ENCODE assay signal across 28 cellular contexts in genomic region chr2:128630974-128631697, GRCh38.
DNase-seq lines count a peak whose midpoint lies in the region; ATAC-seq and TF ChIP-seq lines count a peak whose summit lies in the region.
"Had no signal": no experiment of that assay in that cellular context is flagged by ENCODE, and none has a peak within 500 bp of the region (broad histone marks: within the 10 kb centered on the region; RNA-seq: fewer than 3 reads in every experiment).

No MANE protein-coding gene starts in this region.

- H3K18ac ChIP-seq in neuronal stem cell (ENCODE audit: low read length) = peak overlapping the region; percentile 77

- peak overlapping the region; percentile 21 for H3K23ac ChIP-seq in neuronal stem cell (ENCODE audit: low read depth, low read length, poor library complexity)

- H3K4me3 ChIP-seq in coronary artery = no peak overlapping the region
- H3K4me3 ChIP-seq in neuronal stem cell (ENCODE audit: low read length in 2 of 2) = no peak overlapping the region
- H3K4me3 ChIP-seq in aorta (ENCODE audit: low read length in 2 of 2) = no peak overlapping the region
- H3K4me3 ChIP-seq in OCI-LY7 (ENCODE audit: low read depth, low read length, poor library complexity, severe bottlenecking) = no peak overlapping the region
- H3K4me3 ChIP-seq: A549, breast epithelium, esophagus muscularis mucosa, MG63, mucosa of descending colon, SK-N-MC, transverse colon had no signal

- H3K4me1 ChIP-seq in neuronal stem cell (ENCODE audit: control insufficient read depth in 2 of 2, insufficient read depth in 1 of 2, low read depth in 1 of 2, low read length in 2 of 2) (peaks cover 25 to 33% of the 10 kb centered on the region in 2 donors), aorta (ENCODE audit: control insufficient read depth in 1 of 2, insufficient read depth in 2 of 2, low read length in 2 of 2) (no peaks in the 10 kb centered on the region), OCI-LY7 (ENCODE audit: insufficient read depth, low read length, poor library complexity, severe bottlenecking) (no peaks in the 10 kb centered on the region)
- H3K4me1 ChIP-seq: A549, breast epithelium, esophagus muscularis mucosa, transverse colon had no signal

- peak overlapping the region; percentile 95 for H2BK15ac ChIP-seq in neuronal stem cell (ENCODE audit: low read length)

- ATAC-seq in activated naive CD8-positive, alpha-beta T cell treated with anti-CD3 and anti-CD28 coated beads, Interleukin-2, amount 10 ng/mL, durations not matched to agents 7 days and 5 days (ENCODE audit: low read depth) = peak; percentile 26
- no peak for ATAC-seq in aorta (ENCODE audit: low FRiP score)
- ATAC-seq in HG02571 (IDR thresholded peaks at IDR 0.05; ENCODE audit: unreplicated experiment) = no peak
- ATAC-seq: activated CD8-positive, alpha-beta T cell treated with anti-CD3 and anti-CD28 coated beads for 36 hours; activated naive CD8-positive, alpha-beta T cell treated with anti-CD3 and anti-CD28 coated beads, Interleukin-2, amount 50 U/mL, for 24 hours; HCT116; mucosa of descending colon; stimulated activated naive B cell treated with anti-CD40 and anti-IgM and Interleukin-4, amounts not matched to agents 10 μg/mL and 1 μg/mL and 100 μg/mL, for 72 hours had no signal

- no peak overlapping the region for H2BK120ac ChIP-seq in neuronal stem cell (ENCODE audit: low read depth, low read length)

- H3K79me2 ChIP-seq in OCI-LY7 (ENCODE audit: insufficient read depth, low read depth, low read length) = no peaks in the 10 kb centered on the region

- H3K27ac ChIP-seq in coronary artery = no peak overlapping the region
- no peak overlapping the region for H3K27ac ChIP-seq in neuronal stem cell (replicated peaks; ENCODE audit: low read length)
- H3K27ac ChIP-seq in aorta (ENCODE audit: low read depth in 1 of 2, low read length in 2 of 2) = no peak overlapping the region
- H3K27ac ChIP-seq in OCI-LY7 (ENCODE audit: low read depth, low read length, poor library complexity, severe bottlenecking) = no peak overlapping the region
- H3K27ac ChIP-seq: A549, breast epithelium, esophagus muscularis mucosa, neutrophil, SK-N-MC, transverse colon had no signal

- H3K79me1 ChIP-seq in neuronal stem cell (ENCODE audit: low read depth, low read length) = no peaks in the 10 kb centered on the region

- H3K4me1 Mint-ChIP-seq in activated naive CD8-positive, alpha-beta T cell treated with anti-CD3 and anti-CD28 coated beads, Interleukin-2, amount 10 ng/mL, durations not matched to agents 7 days and 5 days = peaks cover 11% of the 10 kb centered on the region
- no peaks in the 10 kb centered on the region for H3K4me1 Mint-ChIP-seq in activated naive CD8-positive, alpha-beta T cell treated with anti-CD3 and anti-CD28 coated beads for 36 hours
- H3K4me1 Mint-ChIP-seq: activated B cell treated with CpG ODN at 0.5 μM for 24 hours; activated naive CD8-positive, alpha-beta T cell treated with anti-CD3 and anti-CD28 coated beads, Interleukin-2, amount 50 U/mL, for 24 hours; stimulated activated naive B cell treated with anti-CD40 and anti-IgM and Interleukin-4, amounts not matched to agents 10 μg/mL and 1 μg/mL and 100 μg/mL, for 72 hours had no signal

- BruUV-seq in OCI-LY7 (replicated peaks; lab: Mats Ljungman, UMichigan) = no TSS peak

- no peaks in the 10 kb centered on the region for H3K9me2 ChIP-seq in OCI-LY7 (ENCODE audit: insufficient read depth, low read length)

- H3K4me2 ChIP-seq in neuronal stem cell (ENCODE audit: insufficient read depth, low read length, poor library complexity, severe bottlenecking) = no peak overlapping the region
- H3K4me2 ChIP-seq in OCI-LY7 (ENCODE audit: low read length) = no peak overlapping the region
- H3K4me2 ChIP-seq: A549 had no signal

- H3K36me3 Mint-ChIP-seq in activated naive CD8-positive, alpha-beta T cell treated with anti-CD3 and anti-CD28 coated beads, Interleukin-2, amount 10 ng/mL, durations not matched to agents 7 days and 5 days = no peaks in the 10 kb centered on the region
- H3K36me3 Mint-ChIP-seq in activated naive CD8-positive, alpha-beta T cell treated with anti-CD3 and anti-CD28 coated beads for 36 hours = no peaks in the 10 kb centered on the region
- H3K36me3 Mint-ChIP-seq: stimulated activated naive B cell treated with anti-CD40 and anti-IgM and Interleukin-4, amounts not matched to agents 10 μg/mL and 1 μg/mL and 100 μg/mL, for 72 hours had no signal

- CTCF ChIA-PET in OCI-LY7 (lab: Charles Lee; ENCODE audit: unreplicated experiment) = no interaction called here

- no peak overlapping the region for H4K91ac ChIP-seq in neuronal stem cell (ENCODE audit: low read depth, low read length, poor library complexity)

- peak; percentile 22 for DNase-seq in activated naive CD8-positive, alpha-beta T cell treated with anti-CD3 and anti-CD28 coated beads, Interleukin-2, amount 10 ng/mL, durations not matched to agents 7 days and 5 days
- no peak for DNase-seq in activated naive CD8-positive, alpha-beta T cell treated with anti-CD3 and anti-CD28 coated beads for 36 hours
- DNase-seq in coronary artery (ENCODE audit: low spot score) (peak; percentile 54), neuronal stem cell (ENCODE audit: low spot score) (no peak), aorta (peak; percentile 9 to 58), OCI-LY7 (ENCODE audit: low spot score) (no peak)
- DNase-seq in central memory CD4-positive, alpha-beta T cell = no peak
- DNase-seq: activated B cell treated with CpG ODN at 0.5 μM for 24 hours; activated CD8-positive, alpha-beta T cell treated with anti-CD3 and anti-CD28 coated beads for 36 hours; activated naive CD8-positive, alpha-beta T cell treated with anti-CD3 and anti-CD28 coated beads, Interleukin-2, amount 50 U/mL, for 24 hours; C1 segment of cervical spinal cord; GDM1; IMR-90; MG63; mucosa of descending colon; NCI-H1436; NCI-H345; retina; stimulated activated naive B cell treated with anti-CD40 and anti-IgM and Interleukin-4, amounts not matched to agents 10 μg/mL and 1 μg/mL and 100 μg/mL, for 72 hours; transverse colon had no signal

- intact Hi-C loops in aorta (cut with DNase I) = no loop called here
- intact Hi-C loops in OCI-LY7 (cut with micrococcal nuclease; ENCODE audit: unreplicated experiment) = no loop called here

- H3K27me3 ChIP-seq in neuronal stem cell (ENCODE audit: control insufficient read depth in 3 of 3, insufficient read depth in 3 of 3, low read depth in 1 of 3, low read length in 3 of 3) = no peaks in the 10 kb centered on the region
- no peaks in the 10 kb centered on the region for H3K27me3 ChIP-seq in aorta (ENCODE audit: control insufficient read depth in 1 of 2, insufficient read depth in 2 of 2, low read length in 1 of 2)
- H3K27me3 ChIP-seq: breast epithelium, esophagus muscularis mucosa, MG63, neutrophil, transverse colon had no signal

- TF ChIP-seq CTCF in coronary artery (IDR thresholded peaks at IDR 0.05) = no peak
- no peak for TF ChIP-seq CTCF in OCI-LY7 (conservative IDR thresholded peaks at IDR 0.05; ENCODE audit: low read length)

- POLR2A ChIA-PET in activated naive CD8-positive, alpha-beta T cell treated with anti-CD3 and anti-CD28 coated beads, Interleukin-2, amount 10 ng/mL, durations not matched to agents 7 days and 5 days (lab: Charles Lee) = no interaction called here
- POLR2A ChIA-PET in OCI-LY7 (lab: Charles Lee) = no interaction called here

- H3K4me3 Mint-ChIP-seq in activated naive CD8-positive, alpha-beta T cell treated with anti-CD3 and anti-CD28 coated beads, Interleukin-2, amount 10 ng/mL, durations not matched to agents 7 days and 5 days = no peak overlapping the region
- H3K4me3 Mint-ChIP-seq in activated naive CD8-positive, alpha-beta T cell treated with anti-CD3 and anti-CD28 coated beads for 36 hours = no peak overlapping the region
- H3K4me3 Mint-ChIP-seq: activated B cell treated with CpG ODN at 0.5 μM for 24 hours; activated CD8-positive, alpha-beta T cell treated with anti-CD3 and anti-CD28 coated beads for 36 hours; activated naive CD8-positive, alpha-beta T cell treated with anti-CD3 and anti-CD28 coated beads, Interleukin-2, amount 50 U/mL, for 24 hours; activated T-helper 1 cell treated with anti-CD3 and anti-CD28 coated beads, Interleukin-12 subunit alpha, Interleukin-12 subunit beta, Interleukin-2, Interleukin-4 antibody, amounts not matched to agents 30 ng/mL and 10 ng/mL and 1 ng/mL, durations not matched to agents 14 hours and 24 hours and 36 hours; stimulated activated naive B cell treated with anti-CD40 and anti-IgM and Interleukin-4, amounts not matched to agents 10 μg/mL and 1 μg/mL and 100 μg/mL, for 72 hours had no signal

- H2BK12ac ChIP-seq in neuronal stem cell (ENCODE audit: low read length) = no peak overlapping the region

- no peaks in the 10 kb centered on the region for H3K36me3 ChIP-seq in neuronal stem cell (replicated peaks in 1 of 2; ENCODE audit: control insufficient read depth in 2 of 2, insufficient read depth in 2 of 2, low read length in 2 of 2)
- H3K36me3 ChIP-seq in aorta (ENCODE audit: control insufficient read depth in 1 of 2, insufficient read depth in 2 of 2, low read length in 1 of 2) = no peaks in the 10 kb centered on the region
- no peaks in the 10 kb centered on the region for H3K36me3 ChIP-seq in OCI-LY7 (ENCODE audit: insufficient read depth, low read length)
- H3K36me3 ChIP-seq: breast epithelium, esophagus muscularis mucosa, MG63, neutrophil, transverse colon had no signal

- no peaks in the 10 kb centered on the region for H3K9me3 Mint-ChIP-seq in activated naive CD8-positive, alpha-beta T cell treated with anti-CD3 and anti-CD28 coated beads, Interleukin-2, amount 10 ng/mL, durations not matched to agents 7 days and 5 days
- H3K9me3 Mint-ChIP-seq in activated naive CD8-positive, alpha-beta T cell treated with anti-CD3 and anti-CD28 coated beads for 36 hours = no peaks in the 10 kb centered on the region
- H3K9me3 Mint-ChIP-seq: activated B cell treated with CpG ODN at 0.5 μM for 24 hours; activated CD8-positive, alpha-beta T cell treated with anti-CD3 and anti-CD28 coated beads for 36 hours; activated naive CD8-positive, alpha-beta T cell treated with anti-CD3 and anti-CD28 coated beads, Interleukin-2, amount 50 U/mL, for 24 hours; activated T-helper 1 cell treated with anti-CD3 and anti-CD28 coated beads, Interleukin-12 subunit alpha, Interleukin-12 subunit beta, Interleukin-2, Interleukin-4 antibody, amounts not matched to agents 30 ng/mL and 10 ng/mL and 1 ng/mL, durations not matched to agents 14 hours and 24 hours and 36 hours; stimulated activated naive B cell treated with anti-CD40 and anti-IgM and Interleukin-4, amounts not matched to agents 10 μg/mL and 1 μg/mL and 100 μg/mL, for 72 hours had no signal

- H2AFZ ChIP-seq in neuronal stem cell (ENCODE audit: low read length) = no peak overlapping the region
- H2AFZ ChIP-seq in OCI-LY7 (ENCODE audit: low read length) = no peak overlapping the region

- H3K27me3 Mint-ChIP-seq in activated naive CD8-positive, alpha-beta T cell treated with anti-CD3 and anti-CD28 coated beads, Interleukin-2, amount 10 ng/mL, durations not matched to agents 7 days and 5 days = peaks cover 54% of the 10 kb centered on the region
- peaks cover 7% of the 10 kb centered on the region for H3K27me3 Mint-ChIP-seq in activated naive CD8-positive, alpha-beta T cell treated with anti-CD3 and anti-CD28 coated beads for 36 hours
- H3K27me3 Mint-ChIP-seq: activated CD8-positive, alpha-beta T cell treated with anti-CD3 and anti-CD28 coated beads for 36 hours; stimulated activated naive B cell treated with anti-CD40 and anti-IgM and Interleukin-4, amounts not matched to agents 10 μg/mL and 1 μg/mL and 100 μg/mL, for 72 hours had no signal

- peak overlapping the region; percentile 89 for H2BK5ac ChIP-seq in neuronal stem cell (ENCODE audit: low read length)

- H2AK5ac ChIP-seq in neuronal stem cell (ENCODE audit: low read depth, low read length) = peak overlapping the region; percentile 28

- H3K9ac ChIP-seq in neuronal stem cell (ENCODE audit: low read depth, low read length, poor library complexity) = peak overlapping the region; percentile 51

- WGBS in neuronal stem cell (ENCODE audit: extremely low coverage in 2 of 2, insufficient read length in 2 of 2, insufficient replicate concordance in 1 of 2), 2 donors = no CpG with 5 or more reads among the region's 12 CpGs
- WGBS in aorta, 2 donors = 95 to 96% methylated on average over 12 of the region's 12 CpGs

- no peak overlapping the region for H3K14ac ChIP-seq in neuronal stem cell (ENCODE audit: low read length)

- peak overlapping the region; percentile 69 for H3K4ac ChIP-seq in neuronal stem cell (ENCODE audit: low read length)

- H4K20me1 ChIP-seq in OCI-LY7 (ENCODE audit: insufficient read depth, low read length) = no peaks in the 10 kb centered on the region

- no peak overlapping the region for H4K8ac ChIP-seq in neuronal stem cell (ENCODE audit: low read depth, low read length)

- H3K27ac Mint-ChIP-seq in activated naive CD8-positive, alpha-beta T cell treated with anti-CD3 and anti-CD28 coated beads, Interleukin-2, amount 10 ng/mL, durations not matched to agents 7 days and 5 days = no peak overlapping the region
- H3K27ac Mint-ChIP-seq in activated naive CD8-positive, alpha-beta T cell treated with anti-CD3 and anti-CD28 coated beads for 36 hours = no peak overlapping the region
- H3K27ac Mint-ChIP-seq: activated B cell treated with CpG ODN at 0.5 μM for 24 hours; activated CD8-positive, alpha-beta T cell treated with anti-CD3 and anti-CD28 coated beads for 36 hours; activated naive CD8-positive, alpha-beta T cell treated with anti-CD3 and anti-CD28 coated beads, Interleukin-2, amount 50 U/mL, for 24 hours; activated T-helper 1 cell treated with anti-CD3 and anti-CD28 coated beads, Interleukin-12 subunit alpha, Interleukin-12 subunit beta, Interleukin-2, Interleukin-4 antibody, amounts not matched to agents 30 ng/mL and 10 ng/mL and 1 ng/mL, durations not matched to agents 14 hours and 24 hours and 36 hours; stimulated activated naive B cell treated with anti-CD40 and anti-IgM and Interleukin-4, amounts not matched to agents 10 μg/mL and 1 μg/mL and 100 μg/mL, for 72 hours had no signal

- H3K9me3 ChIP-seq in neuronal stem cell (replicated peaks in 1 of 2; ENCODE audit: control insufficient read depth in 2 of 2, insufficient read depth in 1 of 2, low read depth in 1 of 2, low read length in 2 of 2) (peaks cover 0 to 2% of the 10 kb centered on the region in 2 donors), aorta (ENCODE audit: control insufficient read depth, low read length) (no peaks in the 10 kb centered on the region), OCI-LY7 (ENCODE audit: low read length) (no peaks in the 10 kb centered on the region)
- H3K9me3 ChIP-seq: A549, breast epithelium, esophagus muscularis mucosa, MG63, mucosa of descending colon, neutrophil, transverse colon had no signal

Comparison
In these comparisons a context has a peak if more than half of its experiments do, and no peak if none do; other contexts are left out.
1. DNase-seq: peak in activated naive CD8-positive, alpha-beta T cell treated with anti-CD3 and anti-CD28 coated beads, Interleukin-2, amount 10 ng/mL, durations not matched to agents 7 days and 5 days (single experiment), coronary artery (single experiment) and aorta (2 of 2); none in activated naive CD8-positive, alpha-beta T cell treated with anti-CD3 and anti-CD28 coated beads for 36 hours (single experiment), neuronal stem cell (single experiment), OCI-LY7 (single experiment) and central memory CD4-positive, alpha-beta T cell (single experiment).